Comparison of ENCODE assay signal across 14 cellular contexts in genomic region chr17:72501404-72502110, GRCh38.
DNase-seq lines count a peak whose midpoint lies in the region; ATAC-seq and TF ChIP-seq lines count a peak whose summit lies in the region.
"Had no signal": no experiment of that assay in that cellular context is flagged by ENCODE, and none has a peak within 500 bp of the region (broad histone marks: within the 10 kb centered on the region; RNA-seq: fewer than 3 reads in every experiment).

No MANE protein-coding gene starts in this region.

- POLR2A ChIA-PET in HEK293 (lab: Yijun Ruan, JAX), result no interaction called here

- H3K27ac ChIP-seq in HEK293 (ENCODE audit: extremely low read depth, low read depth, low read length) (no peak overlapping the region), angular gyrus (ENCODE audit: low read depth, low read length) (peak overlapping the region; percentile 42), layer of hippocampus (ENCODE audit: low read depth, low read length) (peak overlapping the region; percentile 92)

- CTCF ChIA-PET in HEK293 (lab: Yijun Ruan, JAX), result no interaction called here

- TF ChIP-seq CTCF in HEK293 (tag by site-specific recombination; IDR thresholded peaks at IDR 0.05) (no peak), retinal pigment epithelial cell (conservative IDR thresholded peaks at IDR 0.05; ENCODE audit: low read depth, low read length) (no peak)

- peaks cover 5% of the 10 kb centered on the region for H3K4me1 ChIP-seq in HEK293 (ENCODE audit: control insufficient read depth, insufficient read depth, low read length)

- no peaks in the 10 kb centered on the region for H3K27me3 ChIP-seq in layer of hippocampus (ENCODE audit: control insufficient read depth, insufficient read depth, low read length)

- H3K9me3 ChIP-seq in HEK293 (ENCODE audit: control insufficient read depth, insufficient read depth, low read depth, low read length), result no peaks in the 10 kb centered on the region

- ATAC-seq in HG03108 (IDR thresholded peaks at IDR 0.05; ENCODE audit: unreplicated experiment), result no peak
- ATAC-seq in HG03196 (IDR thresholded peaks at IDR 0.05; ENCODE audit: unreplicated experiment), result no peak
- ATAC-seq: activated CD4-positive, alpha-beta T cell treated with anti-CD3 and anti-CD28 coated beads for 36 hours had no signal

- no peaks in the 10 kb centered on the region for H3K36me3 ChIP-seq in HEK293 (ENCODE audit: control insufficient read depth in 2 of 2, insufficient read depth in 1 of 2, low read length in 2 of 2)

- peak; percentile 64 for DNase-seq in retinal pigment epithelial cell (ENCODE audit: low read depth)
- DNase-seq in activated CD8-positive, alpha-beta memory T cell treated with anti-CD3 and anti-CD28 coated beads for 24 hours, result no peak
- no peak for DNase-seq in NOMO-1 (lab: John Stamatoyannopoulos, UW; ENCODE audit: unreplicated experiment in 2 of 2)
- DNase-seq: activated CD4-positive, alpha-beta T cell treated with anti-CD3 and anti-CD28 coated beads for 36 hours; activated naive CD4-positive, alpha-beta T cell; CD4-positive, CD25-positive, alpha-beta regulatory T cell; H7; KG1; stimulated activated CD4-positive, alpha-beta T cell treated with anti-CD3 and anti-CD28 coated beads, Interleukin-4, amount 100 ng/mL, for 1 hour had no signal

- H3K4me3 ChIP-seq in HEK293 (ENCODE audit: low read depth, low read length), result no peak overlapping the region
- H3K4me3 ChIP-seq in retinal pigment epithelial cell (ENCODE audit: low read length), result peak overlapping the region; percentile 8

TF ChIP-seq in HEK293, 187 proteins besides CTCF, POLR2A, EP300 and RAD21:
- TF ChIP-seq ZIC2 (tag by site-specific recombination; IDR thresholded peaks at IDR 0.05) (0 out of 2 replicates have a peak, but pooled peaks have one; percentile 11), ZNF561 (tag by site-specific recombination; IDR thresholded peaks at IDR 0.05; ENCODE audit: borderline replicate concordance) (no peak), HOXD13 (CRISPR knock-in tag; IDR thresholded peaks at IDR 0.05; ENCODE audit: borderline replicate concordance) (peak; percentile 42; the same call in 1 of the 2 replicates), PRDM10 (tag by site-specific recombination; IDR thresholded peaks at IDR 0.05) (no peak)
